Comparison of ENCODE assay signal across 14 cellular contexts in the genomic region with DNA sequence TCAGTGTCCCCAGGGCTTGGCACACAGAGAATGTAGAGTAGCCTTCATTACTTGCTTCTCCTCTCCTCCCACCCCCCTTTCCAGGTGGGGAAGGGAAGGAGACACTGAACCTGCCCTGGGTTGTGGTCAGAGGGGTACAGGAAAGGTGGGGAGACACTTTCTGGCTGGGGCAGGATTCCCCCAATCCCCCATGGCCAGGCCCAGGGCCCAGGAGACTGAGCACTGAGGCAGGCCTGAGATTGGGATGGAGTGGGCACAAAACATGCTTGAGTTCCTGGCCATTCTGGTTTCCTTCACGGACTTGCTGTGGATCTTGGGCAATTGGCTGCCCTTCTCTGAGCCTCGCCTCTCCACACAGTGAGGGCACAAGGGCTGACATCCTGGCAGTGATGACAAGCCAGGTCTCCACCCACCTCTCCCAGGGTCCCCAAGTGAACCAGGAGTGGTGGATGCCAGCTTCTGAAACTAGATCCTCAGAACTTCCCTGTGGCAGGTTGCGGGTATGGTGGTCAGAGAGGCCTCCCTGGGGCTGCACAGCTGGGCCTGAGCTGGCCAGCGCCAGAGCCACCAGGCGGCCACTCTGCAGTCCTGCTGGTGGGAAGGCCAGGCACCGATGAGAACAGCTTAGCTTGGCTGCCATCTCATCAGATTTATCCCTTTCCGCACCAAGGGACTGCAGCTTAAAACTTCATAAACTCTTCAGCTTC. TPM values are rescaled to one million over a fixed set of nuclear protein-coding genes. Genes with fewer than 3 reads are reported as not detected.
DNase-seq lines count a peak whose midpoint lies in the region; ATAC-seq and TF ChIP-seq lines count a peak whose summit lies in the region.
"Had no signal": no experiment of that assay in that cellular context is flagged by ENCODE, and none has a peak within 500 bp of the region (broad histone marks: within the 10 kb centered on the region; RNA-seq: fewer than 3 reads in every experiment).

No MANE protein-coding gene starts in this region.

- H3K4me3 Mint-ChIP-seq in activated naive CD8-positive, alpha-beta T cell treated with anti-CD3 and anti-CD28 coated beads, Interleukin-2, amount 10 ng/mL, durations not matched to agents 7 days and 5 days: peak overlapping the region; percentile 94
- H3K4me3 Mint-ChIP-seq in natural killer cell: peak overlapping the region; percentile 65

- ATAC-seq in activated naive CD8-positive, alpha-beta T cell treated with anti-CD3 and anti-CD28 coated beads, Interleukin-2, amount 10 ng/mL, durations not matched to agents 7 days and 5 days (ENCODE audit: low read depth): no peak
- no peak for ATAC-seq in natural killer cell
- no peak for ATAC-seq in GM21367 (IDR thresholded peaks at IDR 0.05; ENCODE audit: unreplicated experiment)
- no peak for ATAC-seq in HG03457 (IDR thresholded peaks at IDR 0.05; ENCODE audit: unreplicated experiment)

- H3K27me3 ChIP-seq in BLaER1 treated with 17β-estradiol and CSF1 and Interleukin-3, amounts not matched to agents 10 nM and 100 nM: no peaks in the 10 kb centered on the region
- H3K27me3 ChIP-seq: SJSA1 had no signal

- peaks cover 24 to 49% (median 34%) of the 10 kb centered on the region in 10 experiments for H3K4me1 ChIP-seq in BLaER1 treated with 17β-estradiol and CSF1 and Interleukin-3, amounts not matched to agents 10 nM and 100 nM

- 0 out of 20 replicates have a peak overlapping the region, but pooled peaks of 1 of the 10 experiments have one; percentile 77 for H3K4me3 ChIP-seq in BLaER1 treated with 17β-estradiol and CSF1 and Interleukin-3, amounts not matched to agents 10 nM and 100 nM
- H3K4me3 ChIP-seq: SJSA1 had no signal

- peaks cover 18% of the 10 kb centered on the region for H3K4me1 Mint-ChIP-seq in activated naive CD8-positive, alpha-beta T cell treated with anti-CD3 and anti-CD28 coated beads, Interleukin-2, amount 10 ng/mL, durations not matched to agents 7 days and 5 days
- H3K4me1 Mint-ChIP-seq in natural killer cell: peaks cover 23 to 29% of the 10 kb centered on the region in 2 donors

- H3K9me3 ChIP-seq in BLaER1 treated with 17β-estradiol and CSF1 and Interleukin-3, amounts not matched to agents 10 nM and 100 nM (replicated peaks in 1 of 11): no peaks in the 10 kb centered on the region
- H3K9me3 ChIP-seq: SJSA1 had no signal

- no peak for TF ChIP-seq CTCF in natural killer cell (IDR thresholded peaks at IDR 0.05)

- H3K27ac ChIP-seq in BLaER1 treated with 17β-estradiol and CSF1 and Interleukin-3, amounts not matched to agents 10 nM and 100 nM: no peak overlapping the region
- H3K27ac ChIP-seq: epithelial cell of prostate, SJSA1 had no signal

- H3K36me3 Mint-ChIP-seq in activated naive CD8-positive, alpha-beta T cell treated with anti-CD3 and anti-CD28 coated beads, Interleukin-2, amount 10 ng/mL, durations not matched to agents 7 days and 5 days: peaks cover 2% of the 10 kb centered on the region
- H3K36me3 Mint-ChIP-seq in natural killer cell: peaks cover 3% of the 10 kb centered on the region

- peaks cover 31 to 76% (median 61%) of the 10 kb centered on the region in 11 experiments for H3K36me3 ChIP-seq in BLaER1 treated with 17β-estradiol and CSF1 and Interleukin-3, amounts not matched to agents 10 nM and 100 nM

- H3K9ac ChIP-seq in BLaER1 treated with 17β-estradiol and CSF1 and Interleukin-3, amounts not matched to agents 10 nM and 100 nM: 0 out of 22 replicates have a peak overlapping the region, but pooled peaks of 3 of the 11 experiments have one; percentile 10 to 94 (median 13)

- H4K20me1 ChIP-seq in BLaER1 treated with 17β-estradiol and CSF1 and Interleukin-3, amounts not matched to agents 10 nM and 100 nM: peaks cover 0 to 85% (median 67%) of the 10 kb centered on the region in 11 experiments; a peak in 18 of 22 replicates

- intact Hi-C loops in natural killer cell (cut with micrococcal nuclease): no loop called here

- H3K9me3 Mint-ChIP-seq in activated naive CD8-positive, alpha-beta T cell treated with anti-CD3 and anti-CD28 coated beads, Interleukin-2, amount 10 ng/mL, durations not matched to agents 7 days and 5 days: no peaks in the 10 kb centered on the region
- no peaks in the 10 kb centered on the region for H3K9me3 Mint-ChIP-seq in natural killer cell

- no peak overlapping the region for H3K27ac Mint-ChIP-seq in activated naive CD8-positive, alpha-beta T cell treated with anti-CD3 and anti-CD28 coated beads, Interleukin-2, amount 10 ng/mL, durations not matched to agents 7 days and 5 days
- peak overlapping the region in 1 of 2 donors; percentile 48 for H3K27ac Mint-ChIP-seq in natural killer cell

- peak; percentile 39 for DNase-seq in H4 (ENCODE audit: low spot score)
- DNase-seq in activated naive CD8-positive, alpha-beta T cell treated with anti-CD3 and anti-CD28 coated beads, Interleukin-2, amount 10 ng/mL, durations not matched to agents 7 days and 5 days: no peak
- DNase-seq in natural killer cell: no peak
- DNase-seq in GM03348 (ENCODE audit: low spot score): no peak
- DNase-seq in Ammon's horn (ENCODE audit: low spot score): no peak
- DNase-seq: activated CD8-positive, alpha-beta memory T cell treated with anti-CD3 and anti-CD28 coated beads for 24 hours; NCI-H1105; NCI-H526 treated with DMSO at 0.1 percent for 48 hours; stimulated activated CD8-positive, alpha-beta memory T cell treated with anti-CD3 and anti-CD28 coated beads, Interleukin-4, amount 100 ng/mL, for 48 hours had no signal

- no peaks in the 10 kb centered on the region for H3K27me3 Mint-ChIP-seq in activated naive CD8-positive, alpha-beta T cell treated with anti-CD3 and anti-CD28 coated beads, Interleukin-2, amount 10 ng/mL, durations not matched to agents 7 days and 5 days
- H3K27me3 Mint-ChIP-seq in natural killer cell (ENCODE audit: low read depth in 2 of 2): peaks cover 0 to 9% of the 10 kb centered on the region in 2 donors

- peak overlapping the region; percentile 83 to 99 (median 92); a peak in 16 of 22 replicates for H3K4me2 ChIP-seq in BLaER1 treated with 17β-estradiol and CSF1 and Interleukin-3, amounts not matched to agents 10 nM and 100 nM

- POLR2A ChIA-PET in activated naive CD8-positive, alpha-beta T cell treated with anti-CD3 and anti-CD28 coated beads, Interleukin-2, amount 10 ng/mL, durations not matched to agents 7 days and 5 days (lab: Charles Lee): interaction anchor here (0.9 kb wide), 1 partner anchor 8 kb away, joined by 4 read pairs; no protein-coding TSS in a partner anchor

RNA-seq across cellular contexts. Expression of gene ZNF629, which starts 9.3 kb away (rescaled TPM):
- total RNA-seq in H4 (2014; rRNA removed; shearing (Covaris generic)): 10.7 and 13.9 TPM in 2 replicates
- total RNA-seq in activated naive CD8-positive, alpha-beta T cell treated with anti-CD3 and anti-CD28 coated beads, Interleukin-2, amount 10 ng/mL, durations not matched to agents 7 days and 5 days: 1 to 10 TPM; 5.2 to 6.0 TPM
- total RNA-seq in natural killer cell: 1 to 10 TPM in 2 of 3 donors, under 1 TPM in 1; 0.96 to 1.9 (median 1.8) TPM

RNA-seq across cellular contexts. Expression of gene RNF40, which starts 15.6 kb away (rescaled TPM):
- 57.9 and 79.2 TPM in 2 replicates for total RNA-seq in H4 (2014; rRNA removed; shearing (Covaris generic))
- total RNA-seq in activated naive CD8-positive, alpha-beta T cell treated with anti-CD3 and anti-CD28 coated beads, Interleukin-2, amount 10 ng/mL, durations not matched to agents 7 days and 5 days: 100 to 1,000 TPM in 1 of 2 experiments, 10 to 100 TPM in 1; 94.7 to 105 TPM
- total RNA-seq in natural killer cell: 100 to 1,000 TPM; 153 to 167 (median 161) TPM

RNA-seq across cellular contexts. Expression of gene CFAP119, which starts 15.9 kb away (rescaled TPM):
- 1.9 and 11.0 TPM in 2 replicates for total RNA-seq in H4 (2014; rRNA removed; shearing (Covaris generic))
- 1 to 10 TPM; 4.4 TPM for total RNA-seq in activated naive CD8-positive, alpha-beta T cell treated with anti-CD3 and anti-CD28 coated beads, Interleukin-2, amount 10 ng/mL, durations not matched to agents 7 days and 5 days
- 1 to 10 TPM; 3.4 to 5.1 (median 4.9) TPM for total RNA-seq in natural killer cell

RNA-seq across cellular contexts. Expression of gene PHKG2, which starts 29.5 kb away (rescaled TPM):
- total RNA-seq in H4 (2014; rRNA removed; shearing (Covaris generic)): 30.8 and 42.5 TPM in 2 replicates
- 10 to 100 TPM; 48.2 to 48.9 TPM for total RNA-seq in activated naive CD8-positive, alpha-beta T cell treated with anti-CD3 and anti-CD28 coated beads, Interleukin-2, amount 10 ng/mL, durations not matched to agents 7 days and 5 days
- total RNA-seq in natural killer cell: 10 to 100 TPM; 50.5 to 86.1 (median 64.8) TPM
